Comparison of ENCODE assay signal across 9 cellular contexts in the genomic region with DNA sequence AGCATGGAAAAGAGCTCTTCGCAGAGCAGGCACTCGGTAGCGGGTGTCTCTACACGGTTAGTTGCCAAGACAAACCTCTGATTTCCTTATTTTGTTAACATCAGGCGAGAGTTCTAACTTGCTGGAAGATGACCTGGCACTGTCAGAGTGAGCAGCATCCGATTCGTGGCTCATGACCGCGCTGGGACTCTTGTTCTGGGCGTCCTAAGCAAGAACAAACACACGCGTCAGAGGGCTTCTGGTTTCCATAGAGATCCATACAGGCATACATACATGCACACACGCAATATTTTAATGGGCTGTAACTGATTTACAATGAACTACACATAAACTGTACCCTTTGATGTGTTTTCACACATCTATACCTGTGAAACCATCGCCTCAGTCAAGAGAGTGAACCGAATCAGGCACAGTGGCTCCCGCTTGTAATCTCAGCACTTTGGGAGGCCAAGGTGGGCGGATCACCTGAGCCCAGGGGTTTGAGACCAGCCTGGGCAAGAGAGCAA. TPM values are rescaled to one million over a fixed set of nuclear protein-coding genes. Genes with fewer than 3 reads are reported as not detected.
"Had no signal": no experiment of that assay in that cellular context is flagged by ENCODE, and none has a peak within 500 bp of the region (broad histone marks: within the 10 kb centered on the region; RNA-seq: fewer than 3 reads in every experiment).

No MANE protein-coding gene starts in this region.

RNA-seq across cellular contexts. Expression of a gene that starts 35.5 kb away (rescaled TPM):
- total RNA-seq: NCI-H460, PC-9, Right ventricle myocardium inferior had no signal

RNA-seq across cellular contexts. Expression of a gene that starts 54.4 kb away (rescaled TPM):
- total RNA-seq: LHCN-M2, MCF 10A, NCI-H460, OCI-LY7, PC-9, Right ventricle myocardium inferior, RPMI7951, SJCRH30, SK-MEL-5 had no signal
